30 cellular contexts compared by ENCODE assay signal in the genomic region with DNA sequence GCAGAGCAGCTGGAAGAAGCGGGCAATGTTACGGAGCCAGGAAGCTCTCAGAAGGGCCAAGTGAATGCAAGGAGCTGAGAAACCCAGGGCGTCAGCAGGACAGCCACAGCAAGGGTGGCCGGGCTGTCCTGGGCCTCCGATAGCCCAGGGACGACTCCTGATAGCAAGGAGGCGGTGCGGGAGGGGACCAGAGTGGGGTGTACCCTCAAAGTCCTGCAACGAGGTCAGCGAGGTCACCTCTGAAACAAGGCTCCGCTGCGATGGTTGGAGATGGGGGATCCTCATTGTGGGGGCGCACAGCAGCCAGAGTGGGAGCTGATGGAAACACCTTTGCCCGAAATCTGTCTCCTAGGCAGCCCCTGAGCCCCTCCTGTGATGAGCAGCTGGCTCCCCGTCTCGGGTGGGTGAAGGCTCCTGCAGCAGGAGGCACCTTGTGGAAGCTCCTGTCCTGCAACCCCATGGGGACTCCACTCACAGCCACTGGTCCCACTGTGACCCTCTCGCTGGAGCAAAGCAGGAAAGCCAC. TPM values are rescaled to one million over a fixed set of nuclear protein-coding genes. Genes with fewer than 3 reads are reported as not detected.
"Had no signal": no experiment of that assay in that cellular context is flagged by ENCODE, and none has a peak within 500 bp of the region (broad histone marks: within the 10 kb centered on the region; RNA-seq: fewer than 3 reads in every experiment).

No MANE protein-coding gene starts in this region.

- H3K27ac ChIP-seq: ascending aorta, breast epithelium, cardiac muscle cell, epithelial cell of prostate, esophagus squamous epithelium had no signal

- H3K27me3 Mint-ChIP-seq: activated CD4-positive, alpha-beta memory T cell treated with anti-CD3 and anti-CD28 coated beads for 36 hours; activated CD4-positive, alpha-beta T cell treated with anti-CD3 and anti-CD28 coated beads for 36 hours; activated naive CD4-positive, alpha-beta T cell treated with anti-CD3 and anti-CD28 coated beads, Interleukin-2, amount 50 U/mL, for 24 hours; activated T-helper 17 cell treated with anti-CD3 and anti-CD28 coated beads, Interleukin-2, amount 50 U/mL, for 72 hours had no signal

- H3K36me3 Mint-ChIP-seq: activated CD4-positive, alpha-beta memory T cell treated with anti-CD3 and anti-CD28 coated beads for 36 hours; activated CD8-positive, alpha-beta memory T cell treated with anti-CD3 and anti-CD28 coated beads, Interleukin-2, amount 10 ng/mL, durations not matched to agents 7 days and 5 days; activated naive CD8-positive, alpha-beta T cell treated with anti-CD3 and anti-CD28 coated beads, Interleukin-2, amount 10 ng/mL, durations not matched to agents 7 days and 5 days; brain had no signal

- H3K27ac Mint-ChIP-seq: activated CD4-positive, alpha-beta memory T cell treated with anti-CD3 and anti-CD28 coated beads for 36 hours; activated CD4-positive, alpha-beta T cell treated with anti-CD3 and anti-CD28 coated beads for 36 hours; activated CD4-positive, alpha-beta T cell treated with anti-CD3 and anti-CD28 coated beads, Interleukin-2, amount 10 ng/mL, durations not matched to agents 24 days and 14 days; activated CD8-positive, alpha-beta memory T cell treated with anti-CD3 and anti-CD28 coated beads, Interleukin-2, amount 10 ng/mL, durations not matched to agents 7 days and 5 days; activated CD8-positive, alpha-beta T cell treated with anti-CD3 and anti-CD28 coated beads, Interleukin-2, amount 10 ng/mL, durations not matched to agents 7 days and 5 days; activated naive CD4-positive, alpha-beta T cell treated with anti-CD3 and anti-CD28 coated beads, Interleukin-2, amount 50 U/mL, for 24 hours; activated naive CD8-positive, alpha-beta T cell treated with anti-CD3 and anti-CD28 coated beads, Interleukin-2, amount 10 ng/mL, durations not matched to agents 7 days and 5 days; activated T-helper 17 cell treated with anti-CD3 and anti-CD28 coated beads, Interleukin-2, amount 50 U/mL, for 72 hours; brain had no signal

- ATAC-seq: activated CD4-positive, alpha-beta T cell treated with anti-CD3 and anti-CD28 coated beads for 36 hours; activated CD8-positive, alpha-beta memory T cell treated with anti-CD3 and anti-CD28 coated beads, Interleukin-2, amount 10 ng/mL, durations not matched to agents 7 days and 5 days; activated CD8-positive, alpha-beta T cell treated with anti-CD3 and anti-CD28 coated beads, Interleukin-2, amount 10 ng/mL, durations not matched to agents 7 days and 5 days; activated T-cell treated with anti-CD3 and anti-CD28 coated beads, Interleukin-2, amount 50 U/mL, for 4 hours; activated T-helper 17 cell treated with anti-CD3 and anti-CD28 coated beads, Interleukin-2, amount 50 U/mL, for 72 hours had no signal

- H3K4me1 ChIP-seq: ascending aorta, breast epithelium had no signal

- H3K27me3 ChIP-seq: ascending aorta, esophagus squamous epithelium had no signal

- H3K9me3 Mint-ChIP-seq: activated CD4-positive, alpha-beta memory T cell treated with anti-CD3 and anti-CD28 coated beads for 36 hours; activated CD4-positive, alpha-beta T cell treated with anti-CD3 and anti-CD28 coated beads, Interleukin-2, amount 10 ng/mL, durations not matched to agents 24 days and 14 days; activated naive CD4-positive, alpha-beta T cell treated with anti-CD3 and anti-CD28 coated beads, Interleukin-2, amount 50 U/mL, for 24 hours; activated naive CD8-positive, alpha-beta T cell treated with anti-CD3 and anti-CD28 coated beads, Interleukin-2, amount 10 ng/mL, durations not matched to agents 7 days and 5 days; activated T-cell treated with anti-CD3 and anti-CD28 coated beads, Interleukin-2, amount 50 U/mL, for 4 hours; activated T-helper 17 cell treated with anti-CD3 and anti-CD28 coated beads, Interleukin-2, amount 50 U/mL, for 72 hours had no signal

- DNase-seq: activated CD4-positive, alpha-beta memory T cell treated with anti-CD3 and anti-CD28 coated beads for 36 hours; activated CD4-positive, alpha-beta T cell treated with anti-CD3 and anti-CD28 coated beads for 36 hours; activated CD4-positive, alpha-beta T cell treated with anti-CD3 and anti-CD28 coated beads, Interleukin-2, amount 10 ng/mL, durations not matched to agents 24 days and 14 days; activated CD4-positive, CD25-positive, alpha-beta regulatory T cell; activated CD4-positive, CD25-positive, alpha-beta regulatory T cell treated with anti-CD3 and anti-CD28 coated beads, Interleukin-2, amount 50 U/mL, for 72 hours; activated CD8-positive, alpha-beta memory T cell treated with anti-CD3 and anti-CD28 coated beads, Interleukin-2, amount 10 ng/mL, durations not matched to agents 7 days and 5 days; activated CD8-positive, alpha-beta memory T cell treated with anti-CD3 and anti-CD28 coated beads, Interleukin-2, amount 50 U/mL, for 4 hours; activated CD8-positive, alpha-beta T cell treated with anti-CD3 and anti-CD28 coated beads, Interleukin-2, amount 10 ng/mL, durations not matched to agents 7 days and 5 days; activated effector memory CD4-positive, alpha-beta T cell treated with Interleukin-2 at 50 U/mL for 16 hours; activated gamma-delta T cell treated with Interleukin-2 at 50 U/mL for 16 hours; activated naive CD4-positive, alpha-beta T cell treated with Interleukin-2 at 50 U/mL for 16 hours; activated naive CD8-positive, alpha-beta T cell treated with anti-CD3 and anti-CD28 coated beads, Interleukin-2, amount 10 ng/mL, durations not matched to agents 7 days and 5 days; activated T-cell treated with anti-CD3 and anti-CD28 coated beads, Interleukin-2, amount 50 U/mL, for 4 hours; central memory CD4-positive, alpha-beta T cell; cerebellar nuclear complex; cortex of kidney; effector CD8-positive, alpha-beta T cell; esophagus squamous epithelium; T-helper 2 cell had no signal

- H3K36me3 ChIP-seq: ascending aorta, breast epithelium, cardiac muscle cell, esophagus squamous epithelium had no signal

- H3K4me3 Mint-ChIP-seq: activated CD4-positive, alpha-beta memory T cell treated with anti-CD3 and anti-CD28 coated beads for 36 hours; activated CD4-positive, alpha-beta T cell treated with anti-CD3 and anti-CD28 coated beads for 36 hours; activated CD4-positive, alpha-beta T cell treated with anti-CD3 and anti-CD28 coated beads, Interleukin-2, amount 10 ng/mL, durations not matched to agents 24 days and 14 days; activated CD8-positive, alpha-beta memory T cell treated with anti-CD3 and anti-CD28 coated beads, Interleukin-2, amount 10 ng/mL, durations not matched to agents 7 days and 5 days; activated CD8-positive, alpha-beta T cell treated with anti-CD3 and anti-CD28 coated beads, Interleukin-2, amount 10 ng/mL, durations not matched to agents 7 days and 5 days; activated naive CD4-positive, alpha-beta T cell treated with anti-CD3 and anti-CD28 coated beads, Interleukin-2, amount 50 U/mL, for 24 hours; activated naive CD8-positive, alpha-beta T cell treated with anti-CD3 and anti-CD28 coated beads, Interleukin-2, amount 10 ng/mL, durations not matched to agents 7 days and 5 days; activated T-cell treated with anti-CD3 and anti-CD28 coated beads, Interleukin-2, amount 50 U/mL, for 4 hours; activated T-helper 17 cell treated with anti-CD3 and anti-CD28 coated beads, Interleukin-2, amount 50 U/mL, for 72 hours; brain had no signal

- H3K4me3 ChIP-seq: ascending aorta, breast epithelium, cardiac muscle cell, esophagus squamous epithelium had no signal

- H3K9me3 ChIP-seq: ascending aorta, esophagus squamous epithelium had no signal

RNA-seq across cellular contexts. Expression of a gene that starts 43.8 kb away (rescaled TPM):
- total RNA-seq: activated CD8-positive, alpha-beta T cell treated with anti-CD3 and anti-CD28 coated beads, Interleukin-2, amount 10 ng/mL, durations not matched to agents 7 days and 5 days; activated naive CD8-positive, alpha-beta T cell treated with anti-CD3 and anti-CD28 coated beads, Interleukin-2, amount 10 ng/mL, durations not matched to agents 7 days and 5 days; ascending aorta; endothelial cell of umbilical vein; fibroblast of lung; fibroblast of villous mesenchyme; T-helper 1 cell treated with Interleukin-12 subunit alpha and Interleukin-12 subunit beta and Interleukin-4 antibody, amounts not matched to agents 30 ng/mL and 1 ng/mL, for 36 hours had no signal
